Comparison of ENCODE assay signal across 8 cellular contexts in the genomic region with DNA sequence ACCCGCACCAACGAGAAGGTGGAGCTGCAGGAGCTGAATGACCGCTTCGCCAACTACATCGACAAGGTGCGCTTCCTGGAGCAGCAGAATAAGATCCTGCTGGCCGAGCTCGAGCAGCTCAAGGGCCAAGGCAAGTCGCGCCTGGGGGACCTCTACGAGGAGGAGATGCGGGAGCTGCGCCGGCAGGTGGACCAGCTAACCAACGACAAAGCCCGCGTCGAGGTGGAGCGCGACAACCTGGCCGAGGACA. TPM values are rescaled to one million over a fixed set of nuclear protein-coding genes. Genes with fewer than 3 reads are reported as not detected.
DNase-seq lines count a peak whose midpoint lies in the region; ATAC-seq and TF ChIP-seq lines count a peak whose summit lies in the region.

No MANE protein-coding gene starts in this region.

- peaks cover 38% of the 10 kb centered on the region for H3K79me2 ChIP-seq in DND-41 (ENCODE audit: insufficient read depth, low read length)

- no peak for ATAC-seq in DND-41 (ENCODE audit: insufficient read depth, low read depth)
- ATAC-seq in HG02623 (IDR thresholded peaks at IDR 0.05; ENCODE audit: unreplicated experiment) = peak; percentile 1
- ATAC-seq in GM18907 (IDR thresholded peaks at IDR 0.05; ENCODE audit: unreplicated experiment) = no peak

- peak overlapping the region; percentile 93 for H3K27ac Mint-ChIP-seq in mesothelial cell of epicardium

- H3K36me3 Mint-ChIP-seq in mesothelial cell of epicardium = peaks cover 9% of the 10 kb centered on the region

- peaks cover 52% of the 10 kb centered on the region for H3K36me3 ChIP-seq in DND-41 (ENCODE audit: insufficient read depth, low read length)

- H3K4me1 ChIP-seq in DND-41 (ENCODE audit: insufficient read depth, low read length) = peaks cover 49% of the 10 kb centered on the region

- H3K4me3 Mint-ChIP-seq in mesothelial cell of epicardium = peak overlapping the region; percentile 92

- no peaks in the 10 kb centered on the region for H3K27me3 ChIP-seq in DND-41 (ENCODE audit: insufficient read depth, low read length, poor library complexity)

- H3K4me1 Mint-ChIP-seq in mesothelial cell of epicardium = peaks cover 40% of the 10 kb centered on the region

- TF ChIP-seq CTCF in DND-41 (IDR thresholded peaks at IDR 0.05; ENCODE audit: borderline replicate concordance, extremely low read depth, low read length, poor library complexity, severe bottlenecking) = no peak
- no peak for TF ChIP-seq CTCF in astrocyte of the cerebellum (IDR thresholded peaks at IDR 0.05; ENCODE audit: low read depth, low read length, missing control alignments)
- TF ChIP-seq CTCF in mesothelial cell of epicardium (IDR thresholded peaks at IDR 0.05; ENCODE audit: unreplicated experiment) = no peak

- H3K27me3 Mint-ChIP-seq in mesothelial cell of epicardium (ENCODE audit: low read depth) = peaks cover 35% of the 10 kb centered on the region

- no peaks in the 10 kb centered on the region for H3K9me3 Mint-ChIP-seq in mesothelial cell of epicardium

- in situ Hi-C loops in astrocyte of the cerebellum (cut with HindIII; ENCODE audit: low sequenced_read_pairs) = no loop called here

- H3K27ac ChIP-seq in DND-41 (ENCODE audit: low read length) = peak overlapping the region; percentile 95

- H3K9me3 ChIP-seq in DND-41 (ENCODE audit: insufficient read depth, low read length, severe bottlenecking) = no peaks in the 10 kb centered on the region

- H4K20me1 ChIP-seq in DND-41 (ENCODE audit: insufficient read depth, low read length) = peaks cover 45% of the 10 kb centered on the region

- DNase-seq in DND-41 = no peak
- DNase-seq in astrocyte of the cerebellum (ENCODE audit: low read depth) = no peak
- no peak for DNase-seq in mesothelial cell of epicardium (ENCODE audit: low spot score in 2 of 2, unreplicated experiment in 2 of 2)
- no peak for DNase-seq in DMS 273 (lab: John Stamatoyannopoulos, UW; ENCODE audit: unreplicated experiment)
- no peak for DNase-seq in medulla oblongata (ENCODE audit: extremely low spot score)
- DNase-seq in RPMI8226 = no peak

- peak overlapping the region; percentile 92 for H3K4me2 ChIP-seq in DND-41 (ENCODE audit: insufficient read depth, low read length)

- peak overlapping the region; percentile 99 for H3K9ac ChIP-seq in DND-41 (ENCODE audit: low read depth, low read length)

- H3K4me3 ChIP-seq in DND-41 (ENCODE audit: low read depth in 1 of 2, low read length in 2 of 2) (peak overlapping the region; percentile 88 to 96), astrocyte of the cerebellum (ENCODE audit: low read depth, low read length) (peak overlapping the region; percentile 86)

- peak overlapping the region; percentile 77 for H2AFZ ChIP-seq in DND-41 (ENCODE audit: low read depth, low read length)

RNA-seq across cellular contexts. Expression of gene VIM, which starts 1.6 kb away (rescaled TPM):
- total RNA-seq in mesothelial cell of epicardium = 1,386 to 1,516 TPM (median 1,481 TPM) in 3 replicates

RNA-seq across cellular contexts. Expression of gene TRDMT1, which starts 28.2 kb away (rescaled TPM):
- 8.2 to 12.3 TPM (median 8.6 TPM) in 3 replicates for total RNA-seq in mesothelial cell of epicardium
